ENCODE assay signal across 8 cellular contexts in the genomic region with DNA sequence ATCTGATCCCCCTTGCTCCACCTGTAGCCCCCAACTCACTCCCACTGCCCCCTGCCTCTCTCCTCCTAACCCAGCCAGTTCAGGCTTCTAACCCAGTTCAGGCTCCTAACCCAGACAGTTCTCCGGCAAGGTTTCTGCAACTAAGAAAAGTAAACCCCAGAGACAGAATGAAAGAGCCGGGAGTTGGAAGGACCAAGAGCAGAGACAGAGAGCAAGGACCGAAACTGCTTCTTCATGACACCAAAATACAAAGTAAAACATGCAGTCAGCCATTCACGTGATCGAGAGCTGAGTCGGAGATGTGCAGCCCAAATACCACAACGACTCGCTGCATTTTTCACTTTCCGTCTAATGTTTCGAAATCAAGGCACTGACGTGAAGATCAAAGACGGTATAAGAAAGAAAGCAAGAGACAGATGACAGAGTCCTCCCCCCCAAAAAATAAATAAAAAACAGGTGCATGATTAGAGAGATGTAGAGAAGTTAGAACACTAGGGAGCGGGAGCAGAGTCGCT. TPM values are rescaled to one million over a fixed set of nuclear protein-coding genes. Genes with fewer than 3 reads are reported as not detected.
DNase-seq lines count a peak whose midpoint lies in the region; ATAC-seq, FAIRE-seq and TF ChIP-seq lines count a peak whose summit lies in the region.

No MANE protein-coding gene starts in this region.

- H3K9me3 Mint-ChIP-seq in activated T-helper 17 cell treated with anti-CD3 and anti-CD28 coated beads, Interleukin-2, amount 50 U/mL, for 72 hours: no peaks in the 10 kb centered on the region

- TF ChIP-seq RAD21 in A549 (conservative IDR thresholded peaks at IDR 0.05 in 1 of 2, IDR thresholded peaks at IDR 0.05 in 1 of 2): no peak

- TF ChIP-seq POLR2A in A549 (IDR thresholded peaks at IDR 0.05; ENCODE audit: low read length): no peak

- H3K9me3 ChIP-seq in A549 (no peaks in the 10 kb centered on the region), lung (ENCODE audit: control insufficient read depth in 2 of 2, insufficient read depth in 1 of 2, low read length in 1 of 2) (no peaks in the 10 kb centered on the region)

- no peak for TF ChIP-seq EP300 in A549 (IDR thresholded peaks at IDR 0.05)

- POLR2A ChIA-PET in A549 (lab: Yijun Ruan, JAX): no interaction called here

- CTCF ChIA-PET in A549 (lab: Yijun Ruan, JAX): interaction anchor here (1.0 to 1.4 kb wide), 2 partner anchors 40 to 170 kb away, joined by 3 to 4 read pairs; no protein-coding TSS in a partner anchor

- no peak overlapping the region for H3K4me3 ChIP-seq in A549
- H3K4me3 ChIP-seq in KMS-11 (IDR thresholded peaks at IDR 0.05; ENCODE audit: insufficient read depth, low read depth, low read length): no peak overlapping the region
- H3K4me3 ChIP-seq in lung: peak overlapping the region; percentile 11

- H3K27ac Mint-ChIP-seq in activated T-helper 17 cell treated with anti-CD3 and anti-CD28 coated beads, Interleukin-2, amount 50 U/mL, for 72 hours: peak overlapping the region; percentile 91

- peak overlapping the region; percentile 88; the same call in 1 of the 3 replicates for H3K4me2 ChIP-seq in A549
- H3K4me2 ChIP-seq in KMS-11: peak overlapping the region; percentile 79

- ATAC-seq in A549: no peak
- peak; percentile 48 for ATAC-seq in GM19351 (IDR thresholded peaks at IDR 0.05; ENCODE audit: unreplicated experiment)
- ATAC-seq in activated T-helper 17 cell treated with anti-CD3 and anti-CD28 coated beads, Interleukin-2, amount 50 U/mL, for 72 hours (replicated peaks): peak; percentile 67
- ATAC-seq in lung (ENCODE audit: insufficient read depth, low FRiP score): no peak

- no peaks in the 10 kb centered on the region for H4K20me1 ChIP-seq in KMS-11 (ENCODE audit: insufficient read depth)

- peak overlapping the region; percentile 90 for H3K4me3 Mint-ChIP-seq in activated T-helper 17 cell treated with anti-CD3 and anti-CD28 coated beads, Interleukin-2, amount 50 U/mL, for 72 hours

- H3K36me3 ChIP-seq in KMS-11 (ENCODE audit: insufficient read depth) (no peaks in the 10 kb centered on the region), lung (ENCODE audit: control insufficient read depth in 2 of 2, insufficient read depth in 2 of 2, low read length in 2 of 2) (no peaks in the 10 kb centered on the region)

- H3K9ac ChIP-seq in KMS-11: peak overlapping the region; percentile 85; the same call in 1 of the 2 replicates

- H3K79me2 ChIP-seq in KMS-11 (ENCODE audit: insufficient read depth, low read depth): no peaks in the 10 kb centered on the region

- no peak for FAIRE-seq in A549 (lab: Jason Lieb, UNC)

- H2AFZ ChIP-seq in KMS-11 (ENCODE audit: low read depth): peak overlapping the region; percentile 55; the same call in 1 of the 2 replicates

- no peaks in the 10 kb centered on the region for H3K27me3 Mint-ChIP-seq in activated T-helper 17 cell treated with anti-CD3 and anti-CD28 coated beads, Interleukin-2, amount 50 U/mL, for 72 hours

- DNase-seq in A549 (ENCODE audit: low read depth in 1 of 2, low spot score in 1 of 2) (no peak), lung (ENCODE audit: low spot score) (no peak), GM19240 (ENCODE audit: insufficient read length, low spot score) (no peak), NCI-H2081 (lab: John Stamatoyannopoulos, UW) (no peak)

- H3K27ac ChIP-seq in A549 (no peak overlapping the region), KMS-11 (peak overlapping the region; percentile 59; the same call in 1 of the 2 replicates), lung (ENCODE audit: low read depth in 1 of 2, low read length in 1 of 2) (peak overlapping the region in 1 of 2 donors; percentile 60), temporal lobe (ENCODE audit: low read depth, low read length) (peak overlapping the region; percentile 63)

- H3K36me3 Mint-ChIP-seq in activated T-helper 17 cell treated with anti-CD3 and anti-CD28 coated beads, Interleukin-2, amount 50 U/mL, for 72 hours (ENCODE audit: low read depth): peaks cover 74% of the 10 kb centered on the region

- H3K4me1 Mint-ChIP-seq in activated T-helper 17 cell treated with anti-CD3 and anti-CD28 coated beads, Interleukin-2, amount 50 U/mL, for 72 hours: peaks cover 41% of the 10 kb centered on the region

- TF ChIP-seq CTCF in A549 (IDR thresholded peaks at IDR 0.05): no peak
- TF ChIP-seq CTCF in KMS-11 (conservative IDR thresholded peaks at IDR 0.05; ENCODE audit: low read depth, low read length): no peak
- no peak for TF ChIP-seq CTCF in lung (IDR thresholded peaks at IDR 0.05; ENCODE audit: control extremely low read depth, extremely low read depth)

- 73% methylated on average over 14 of the region's 14 CpGs for WGBS in A549 (ENCODE audit: missing lambda C conversion rate)
- WGBS in lung, 2 donors: 42 to 54% methylated on average over 14 of the region's 14 CpGs

- H3K27me3 ChIP-seq in KMS-11 (ENCODE audit: insufficient read depth, low read depth) (no peaks in the 10 kb centered on the region), lung (ENCODE audit: control insufficient read depth, insufficient read depth) (no peaks in the 10 kb centered on the region)

- H3K4me1 ChIP-seq in A549 (no peaks in the 10 kb centered on the region), KMS-11 (ENCODE audit: low read depth, poor library complexity, severe bottlenecking) (peaks cover 19% of the 10 kb centered on the region), lung (ENCODE audit: control insufficient read depth in 2 of 2, insufficient read depth in 2 of 2, low read length in 2 of 2) (peaks cover 0 to 3% of the 10 kb centered on the region in 2 donors)

TF ChIP-seq in A549, 52 proteins besides CTCF, POLR2A, EP300 and RAD21 (continues in another document):
- no peak for TF ChIP-seq NR3C1 (IDR thresholded peaks at IDR 0.05)
- TF ChIP-seq MAZ (IDR thresholded peaks at IDR 0.05; ENCODE audit: borderline replicate concordance, low read depth, low read length): no peak
- TF ChIP-seq, protein P1, sequence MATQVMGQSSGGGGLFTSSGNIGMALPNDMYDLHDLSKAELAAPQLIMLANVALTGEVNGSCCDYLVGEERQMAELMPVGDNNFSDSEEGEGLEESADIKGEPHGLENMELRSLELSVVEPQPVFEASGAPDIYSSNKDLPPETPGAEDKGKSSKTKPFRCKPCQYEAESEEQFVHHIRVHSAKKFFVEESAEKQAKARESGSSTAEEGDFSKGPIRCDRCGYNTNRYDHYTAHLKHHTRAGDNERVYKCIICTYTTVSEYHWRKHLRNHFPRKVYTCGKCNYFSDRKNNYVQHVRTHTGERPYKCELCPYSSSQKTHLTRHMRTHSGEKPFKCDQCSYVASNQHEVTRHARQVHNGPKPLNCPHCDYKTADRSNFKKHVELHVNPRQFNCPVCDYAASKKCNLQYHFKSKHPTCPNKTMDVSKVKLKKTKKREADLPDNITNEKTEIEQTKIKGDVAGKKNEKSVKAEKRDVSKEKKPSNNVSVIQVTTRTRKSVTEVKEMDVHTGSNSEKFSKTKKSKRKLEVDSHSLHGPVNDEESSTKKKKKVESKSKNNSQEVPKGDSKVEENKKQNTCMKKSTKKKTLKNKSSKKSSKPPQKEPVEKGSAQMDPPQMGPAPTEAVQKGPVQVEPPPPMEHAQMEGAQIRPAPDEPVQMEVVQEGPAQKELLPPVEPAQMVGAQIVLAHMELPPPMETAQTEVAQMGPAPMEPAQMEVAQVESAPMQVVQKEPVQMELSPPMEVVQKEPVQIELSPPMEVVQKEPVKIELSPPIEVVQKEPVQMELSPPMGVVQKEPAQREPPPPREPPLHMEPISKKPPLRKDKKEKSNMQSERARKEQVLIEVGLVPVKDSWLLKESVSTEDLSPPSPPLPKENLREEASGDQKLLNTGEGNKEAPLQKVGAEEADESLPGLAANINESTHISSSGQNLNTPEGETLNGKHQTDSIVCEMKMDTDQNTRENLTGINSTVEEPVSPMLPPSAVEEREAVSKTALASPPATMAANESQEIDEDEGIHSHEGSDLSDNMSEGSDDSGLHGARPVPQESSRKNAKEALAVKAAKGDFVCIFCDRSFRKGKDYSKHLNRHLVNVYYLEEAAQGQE (IDR thresholded peaks at IDR 0.05): no peak
- TF ChIP-seq, protein P2, sequence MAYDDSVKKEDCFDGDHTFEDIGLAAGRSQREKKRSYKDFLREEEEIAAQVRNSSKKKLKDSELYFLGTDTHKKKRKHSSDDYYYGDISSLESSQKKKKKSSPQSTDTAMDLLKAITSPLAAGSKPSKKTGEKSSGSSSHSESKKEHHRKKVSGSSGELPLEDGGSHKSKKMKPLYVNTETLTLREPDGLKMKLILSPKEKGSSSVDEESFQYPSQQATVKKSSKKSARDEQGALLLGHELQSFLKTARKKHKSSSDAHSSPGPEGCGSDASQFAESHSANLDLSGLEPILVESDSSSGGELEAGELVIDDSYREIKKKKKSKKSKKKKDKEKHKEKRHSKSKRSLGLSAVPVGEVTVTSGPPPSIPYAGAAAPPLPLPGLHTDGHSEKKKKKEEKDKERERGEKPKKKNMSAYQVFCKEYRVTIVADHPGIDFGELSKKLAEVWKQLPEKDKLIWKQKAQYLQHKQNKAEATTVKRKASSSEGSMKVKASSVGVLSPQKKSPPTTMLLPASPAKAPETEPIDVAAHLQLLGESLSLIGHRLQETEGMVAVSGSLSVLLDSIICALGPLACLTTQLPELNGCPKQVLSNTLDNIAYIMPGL (CRISPR knock-in tag; IDR thresholded peaks at IDR 0.05; ENCODE audit: borderline replicate concordance): no peak
- no peak for TF ChIP-seq HES2 (IDR thresholded peaks at IDR 0.05)

RNA-seq across cellular contexts. Expression of gene IL10RA, which starts 0.8 kb away (rescaled TPM):
- polyA plus RNA-seq in A549 (2011; rRNA removed) (0.16 and 0.17 TPM in 2 replicates), A549 (2017; fragmentation: RNase III; extraction: RNeasy Plus Mini Kit Qiagen cat#74134 plus additional on column Dnase treatment) (0.03 TPM in 1 of 3 replicates, not detected in the others), lung (10 to 100 TPM in 1 of 2 donors, 1 to 10 TPM in 1; 7.9 to 52.5 TPM)
- 0.03 TPM in 2 replicates for polyA plus RNA-seq in A549 (2012; cell fraction: cytosol; rRNA removed)
- polyA plus RNA-seq in A549 (2012; cell fraction: nucleus; rRNA removed): 0.01 TPM in 1 of 2 replicates, not detected in the other
- 0.21 TPM in 1 of 2 replicates, not detected in the other for polyA minus RNA-seq in A549 (2011; rRNA and poly(A)+ RNA removed)
- total RNA-seq in activated T-helper 17 cell treated with anti-CD3 and anti-CD28 coated beads, Interleukin-2, amount 50 U/mL, for 72 hours: 100 to 1,000 TPM in 1 of 2 donors, 10 to 100 TPM in 1; 63.0 to 108 TPM
- total RNA-seq in lung (10 to 100 TPM; 15.4 to 41.1 TPM), temporal lobe (1.2 TPM)

RNA-seq across cellular contexts. Expression of gene TMPRSS13, which starts 57.8 kb away (rescaled TPM):
- polyA plus RNA-seq in A549 (2011; rRNA removed) (not detected in 2 replicates), A549 (2017; fragmentation: RNase III; extraction: RNeasy Plus Mini Kit Qiagen cat#74134 plus additional on column Dnase treatment) (not detected in 3 replicates), lung (1 to 10 TPM; 5.8 to 9.1 TPM)
- polyA plus RNA-seq in A549 (2012; cell fraction: cytosol; rRNA removed): not detected in 2 replicates
- 0.07 TPM in 1 of 2 replicates, not detected in the other for polyA plus RNA-seq in A549 (2012; cell fraction: nucleus; rRNA removed)
- not detected in 2 replicates for polyA minus RNA-seq in A549 (2011; rRNA and poly(A)+ RNA removed)
- 1 to 10 TPM in 1 of 2 donors, under 1 TPM in 1; 0.61 to 2.1 TPM for total RNA-seq in activated T-helper 17 cell treated with anti-CD3 and anti-CD28 coated beads, Interleukin-2, amount 50 U/mL, for 72 hours
- total RNA-seq in lung (1 to 10 TPM; 9.4 TPM), temporal lobe (0.25 TPM)

Comparison
In these comparisons a context has a peak if more than half of its experiments do, and no peak if none do; other contexts are left out.
1. ATAC-seq: peak in GM19351 (single experiment) and activated T-helper 17 cell treated with anti-CD3 and anti-CD28 coated beads, Interleukin-2, amount 50 U/mL, for 72 hours (single experiment); none in A549 (0 of 2) and lung (single experiment).
2. H3K27ac ChIP-seq: peak in KMS-11 (single experiment) and temporal lobe (single experiment); none in A549 (0 of 2).